ENCODE assay signal across 17 cellular contexts in genomic region chr4:151687021-151687640, GRCh38.
DNase-seq lines count a peak whose midpoint lies in the region; ATAC-seq and TF ChIP-seq lines count a peak whose summit lies in the region.
"Had no signal": no experiment of that assay in that cellular context is flagged by ENCODE, and none has a peak within 500 bp of the region (broad histone marks: within the 10 kb centered on the region; RNA-seq: fewer than 3 reads in every experiment).

No MANE protein-coding gene starts in this region.

- ATAC-seq in Right ventricle myocardium inferior (peak; percentile 76), GM18505 (IDR thresholded peaks at IDR 0.05; ENCODE audit: unreplicated experiment) (no peak), GM21786 (IDR thresholded peaks at IDR 0.05; ENCODE audit: unreplicated experiment) (no peak)
- ATAC-seq: A549; left lobe of liver; stimulated activated naive B cell treated with anti-CD40 and anti-IgM and Interleukin-4, amounts not matched to agents 10 μg/mL and 1 μg/mL and 100 μg/mL, for 72 hours had no signal

- no peaks in the 10 kb centered on the region for H3K36me3 ChIP-seq in mesendoderm (ENCODE audit: control insufficient read depth, insufficient read depth, low read length)

- no peak overlapping the region for H3K9ac ChIP-seq in mesendoderm (ENCODE audit: low read length)
- H3K9ac ChIP-seq: KMS-11 had no signal

- no peaks in the 10 kb centered on the region for H3K79me2 ChIP-seq in mesendoderm (ENCODE audit: control insufficient read depth, insufficient read depth, low read length)

- no peak overlapping the region for H2BK5ac ChIP-seq in mesendoderm (ENCODE audit: low read length)

- no peak overlapping the region for H3K56ac ChIP-seq in mesendoderm (ENCODE audit: low read length)

- H3K4ac ChIP-seq in mesendoderm (ENCODE audit: low read depth, low read length), result no peak overlapping the region

- intact Hi-C loops in Right ventricle myocardium inferior (cut with DNase I), result loop anchor here (2.0 to 10.0 kb wide), 5 partner anchors 74 to 695 kb away; partner anchors contain the start of gene GATB
- intact Hi-C loops in cardiac septum (cut with DNase I), result loop anchor here (5.0 kb wide), 2 partner anchors 270 to 350 kb away; no protein-coding TSS in a partner anchor

- H3K79me1 ChIP-seq in mesendoderm (ENCODE audit: low read length), result no peaks in the 10 kb centered on the region

- no CpG with 5 or more reads among the region's 11 CpGs for WGBS in mesendoderm (ENCODE audit: extremely low coverage, insufficient coverage, low lambda C conversion rate)

- no peak for TF ChIP-seq POLR2A in erythroblast (IDR thresholded peaks at IDR 0.05; ENCODE audit: low read length)
- TF ChIP-seq POLR2A in GM18505 (IDR thresholded peaks at IDR 0.05; ENCODE audit: borderline replicate concordance, extremely low read depth, insufficient read depth, insufficient read length), result no peak

- H2BK120ac ChIP-seq in mesendoderm (ENCODE audit: low read depth, low read length), result no peak overlapping the region

- H3K4me3 ChIP-seq in mesendoderm (ENCODE audit: low read length), result no peak overlapping the region
- H3K4me3 ChIP-seq: A549 had no signal

- no peaks in the 10 kb centered on the region for H3K27me3 ChIP-seq in mesendoderm (ENCODE audit: insufficient read depth, low read length, poor library complexity)

- no peak overlapping the region for H4K8ac ChIP-seq in mesendoderm (ENCODE audit: low read depth, low read length)

- no peak overlapping the region for H3K23ac ChIP-seq in mesendoderm (ENCODE audit: low read length)

- no peak overlapping the region for H4K5ac ChIP-seq in mesendoderm (ENCODE audit: low read length)

- H2BK15ac ChIP-seq in mesendoderm (replicated peaks; ENCODE audit: low read depth), result no peak overlapping the region

- H3K18ac ChIP-seq in mesendoderm (ENCODE audit: low read length), result no peak overlapping the region

- H3K4me1 ChIP-seq in mesendoderm (ENCODE audit: control insufficient read depth, low read depth, low read length), result peaks cover 12% of the 10 kb centered on the region
- H3K4me1 ChIP-seq: A549 had no signal

- no peak overlapping the region for H3K4me2 ChIP-seq in mesendoderm (ENCODE audit: low read length)
- H3K4me2 ChIP-seq: A549 had no signal

- DNase-seq in Right ventricle myocardium inferior (ENCODE audit: missing footprints) (peak; percentile 26), cardiac septum (ENCODE audit: low spot score) (no peak), erythroblast (lab: John Stamatoyannopoulos, UW) (peak; percentile 8 to 40), mesendoderm (peak; percentile 75), iPS-NIHi11 (ENCODE audit: low spot score) (no peak)
- DNase-seq in stimulated activated naive CD4-positive, alpha-beta T cell (lab: John Stamatoyannopoulos, UW), result no peak
- DNase-seq: activated CD8-positive, alpha-beta memory T cell treated with anti-CD3 and anti-CD28 coated beads for 24 hours; DMS53; NCI-H82; posterior cingulate gyrus; stimulated activated naive B cell treated with anti-CD40 and anti-IgM and Interleukin-4, amounts not matched to agents 10 μg/mL and 1 μg/mL and 100 μg/mL, for 72 hours had no signal

- H3K27ac ChIP-seq in mesendoderm (ENCODE audit: low read depth, low read length), result no peak overlapping the region
- H3K27ac ChIP-seq: A549, HL-60, KMS-11 had no signal

- H2AK5ac ChIP-seq in mesendoderm (ENCODE audit: low read length), result no peak overlapping the region

Comparison
In these comparisons a context has a peak if more than half of its experiments do, and no peak if none do; other contexts are left out.
1. DNase-seq: peak in Right ventricle myocardium inferior (single experiment), erythroblast (2 of 2) and mesendoderm (single experiment); none in cardiac septum (single experiment), iPS-NIHi11 (single experiment) and stimulated activated naive CD4-positive, alpha-beta T cell (0 of 6).